In genomic region chr21:24023402-24023801, GRCh38 we compare ENCODE assay signal across 24 cellular contexts.
A peak's percentile ranks its signal among the peaks of the same experiment; 100 is the strongest.
DNase-seq lines count a peak whose midpoint lies in the region; ATAC-seq, FAIRE-seq and TF ChIP-seq lines count a peak whose summit lies in the region.
"Had no signal": no experiment of that assay in that cellular context is flagged by ENCODE, and none has a peak within 500 bp of the region (broad histone marks: within the 10 kb centered on the region; RNA-seq: fewer than 3 reads in every experiment).

No MANE protein-coding gene starts in this region.

- H3K79me2 ChIP-seq in SK-N-SH (ENCODE audit: insufficient read depth) = no peaks in the 10 kb centered on the region

- H3K4me2 ChIP-seq in SK-N-SH = peak overlapping the region; percentile 55
- H3K4me2 ChIP-seq: neural progenitor cell had no signal

- POLR2A ChIA-PET in SK-N-SH (lab: Yijun Ruan, JAX) = no interaction called here

- no peak for TF ChIP-seq EP300 in SK-N-SH (IDR thresholded peaks at IDR 0.05; ENCODE audit: borderline replicate concordance in 1 of 2, low read depth in 1 of 2, low read length in 1 of 2)

- WGBS in SK-N-SH (ENCODE audit: low lambda C conversion rate) = 3% methylated on average over 3 of the region's 3 CpGs
- WGBS in pancreas, 2 donors = 5 to 6% methylated on average over 3 of the region's 3 CpGs

- H3K4me3 ChIP-seq in SK-N-SH (ENCODE audit: low read depth in 2 of 2, low read length in 1 of 2) (peak overlapping the region in 1 of 2 experiments; percentile 24; a peak in 1 of 4 replicates), pancreas (no peak overlapping the region)
- H3K4me3 ChIP-seq: GM23248, neural progenitor cell, sigmoid colon, SK-N-MC had no signal

- TF ChIP-seq RAD21 in SK-N-SH (IDR thresholded peaks at IDR 0.05; ENCODE audit: low read length) = no peak

- H2AFZ ChIP-seq in SK-N-SH (ENCODE audit: low read depth) = no peak overlapping the region
- H2AFZ ChIP-seq: GM23248, neural progenitor cell had no signal

- H3K27ac ChIP-seq in SK-N-SH (ENCODE audit: low read depth in 2 of 2, low read length in 1 of 2) = peak overlapping the region; percentile 78 to 88
- H3K27ac ChIP-seq in pancreas = no peak overlapping the region
- H3K27ac ChIP-seq: GM23248, neural progenitor cell, sigmoid colon, SK-N-MC, VCaP had no signal

- no peaks in the 10 kb centered on the region for H3K9me2 ChIP-seq in SK-N-SH

- intact Hi-C loops in pancreas (cut with DNase I) = no loop called here

- no peak for TF ChIP-seq CTCF in SK-N-SH (IDR thresholded peaks at IDR 0.05)
- no peak for TF ChIP-seq CTCF in pancreas (IDR thresholded peaks at IDR 0.05)

- peak overlapping the region; percentile 20 for H3K9ac ChIP-seq in SK-N-SH
- H3K9ac ChIP-seq: GM23248, neural progenitor cell had no signal

- H3K9me3 ChIP-seq in SK-N-SH = no peaks in the 10 kb centered on the region
- H3K9me3 ChIP-seq in pancreas = no peaks in the 10 kb centered on the region

- H4K20me1 ChIP-seq in SK-N-SH (ENCODE audit: insufficient read depth) = no peaks in the 10 kb centered on the region

- no peaks in the 10 kb centered on the region for H3K36me3 ChIP-seq in SK-N-SH (replicated peaks in 1 of 2; ENCODE audit: control insufficient read depth in 1 of 2, insufficient read depth in 2 of 2, low read length in 1 of 2)
- no peaks in the 10 kb centered on the region for H3K36me3 ChIP-seq in pancreas
- H3K36me3 ChIP-seq: neural progenitor cell, sigmoid colon had no signal

- ATAC-seq in pancreas (no peak), HG03175 (IDR thresholded peaks at IDR 0.05; ENCODE audit: unreplicated experiment) (no peak)
- ATAC-seq: CD8-positive, alpha-beta T cell had no signal

- H3K4me1 ChIP-seq in SK-N-SH (ENCODE audit: control insufficient read depth in 1 of 2, insufficient read depth in 2 of 2, low read depth in 1 of 2, low read length in 1 of 2) (peaks cover 7 to 9% of the 10 kb centered on the region in 2 experiments; a peak in 2 of 4 replicates), pancreas (no peaks in the 10 kb centered on the region)
- H3K4me1 ChIP-seq: neural progenitor cell, sigmoid colon had no signal

- no peak for FAIRE-seq in pancreas (lab: Jason Lieb, UNC)
- FAIRE-seq: GM18507, RCC 7860 had no signal

- CTCF ChIA-PET in SK-N-SH (lab: Yijun Ruan, JAX) = interaction anchor here (0.5 to 1.1 kb wide), 2 partner anchors 10 to 819 kb away, joined by 3 read pairs; no protein-coding TSS in a partner anchor

- H3K27me3 ChIP-seq in SK-N-SH (ENCODE audit: insufficient read depth) (no peaks in the 10 kb centered on the region), pancreas (no peaks in the 10 kb centered on the region)
- H3K27me3 ChIP-seq: neural progenitor cell, sigmoid colon had no signal

- peaks cover 4% of the 10 kb centered on the region for H3F3A ChIP-seq in SK-N-SH (replicated peaks; ENCODE audit: insufficient read depth)

- peak; percentile 50 for DNase-seq in NCI-H1092 (lab: John Stamatoyannopoulos, UW)
- peak; percentile 66 for DNase-seq in NCI-H146 (lab: John Stamatoyannopoulos, UW)
- DNase-seq in SK-N-SH = peak; percentile 19
- peak; percentile 3 for DNase-seq in left kidney (ENCODE audit: low read depth, low spot score)
- DNase-seq in pancreas = no peak
- no peak for DNase-seq in stimulated activated CD4-positive, alpha-beta T cell treated with anti-CD3 and anti-CD28 coated beads, Interleukin-2, amount 100 ng/mL, for 24 hours
- DNase-seq: activated CD4-positive, alpha-beta T cell treated with anti-CD3 and anti-CD28 coated beads for 48 hours; activated naive CD4-positive, alpha-beta T cell treated with anti-CD3 and anti-CD28 coated beads, Interleukin-2, amount 10 ng/mL, durations not matched to agents 7 days and 5 days; caudate nucleus; CD8-positive, alpha-beta T cell; DMS53; GDM1; GM23248; head of caudate nucleus; HFFc6; NCI-H187; sigmoid colon; T-helper 2 cell had no signal

TF ChIP-seq in SK-N-SH, 30 proteins besides CTCF, POLR2A, EP300 and RAD21:
- TF ChIP-seq, protein P1, sequence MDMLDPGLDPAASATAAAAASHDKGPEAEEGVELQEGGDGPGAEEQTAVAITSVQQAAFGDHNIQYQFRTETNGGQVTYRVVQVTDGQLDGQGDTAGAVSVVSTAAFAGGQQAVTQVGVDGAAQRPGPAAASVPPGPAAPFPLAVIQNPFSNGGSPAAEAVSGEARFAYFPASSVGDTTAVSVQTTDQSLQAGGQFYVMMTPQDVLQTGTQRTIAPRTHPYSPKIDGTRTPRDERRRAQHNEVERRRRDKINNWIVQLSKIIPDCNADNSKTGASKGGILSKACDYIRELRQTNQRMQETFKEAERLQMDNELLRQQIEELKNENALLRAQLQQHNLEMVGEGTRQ (IDR thresholded peaks at IDR 0.05; ENCODE audit: borderline replicate concordance, low read depth, low read length) = no peak
- TF ChIP-seq TCF12 (IDR thresholded peaks at IDR 0.05) (no peak), JUND (IDR thresholded peaks at IDR 0.05) (no peak), EZH2phosphoT487 (IDR thresholded peaks at IDR 0.05; ENCODE audit: borderline replicate concordance, low read depth) (no peak), MEF2A (IDR thresholded peaks at IDR 0.05; ENCODE audit: borderline replicate concordance, low read depth) (no peak), FOXJ3 (CRISPR knock-in tag; IDR thresholded peaks at IDR 0.05) (no peak), FOSL2 (IDR thresholded peaks at IDR 0.05; ENCODE audit: borderline replicate concordance, low read depth) (no peak), YY1 (IDR thresholded peaks at IDR 0.05; ENCODE audit: low read depth) (no peak), RCOR1 (IDR thresholded peaks at IDR 0.05; ENCODE audit: low read length) (no peak), RFX5 (IDR thresholded peaks at IDR 0.05; ENCODE audit: low read length) (no peak)
- TF ChIP-seq, protein P2, sequence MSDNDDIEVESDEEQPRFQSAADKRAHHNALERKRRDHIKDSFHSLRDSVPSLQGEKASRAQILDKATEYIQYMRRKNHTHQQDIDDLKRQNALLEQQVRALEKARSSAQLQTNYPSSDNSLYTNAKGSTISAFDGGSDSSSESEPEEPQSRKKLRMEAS (IDR thresholded peaks at IDR 0.05; ENCODE audit: low read depth) = no peak
- TF ChIP-seq, protein P3, sequence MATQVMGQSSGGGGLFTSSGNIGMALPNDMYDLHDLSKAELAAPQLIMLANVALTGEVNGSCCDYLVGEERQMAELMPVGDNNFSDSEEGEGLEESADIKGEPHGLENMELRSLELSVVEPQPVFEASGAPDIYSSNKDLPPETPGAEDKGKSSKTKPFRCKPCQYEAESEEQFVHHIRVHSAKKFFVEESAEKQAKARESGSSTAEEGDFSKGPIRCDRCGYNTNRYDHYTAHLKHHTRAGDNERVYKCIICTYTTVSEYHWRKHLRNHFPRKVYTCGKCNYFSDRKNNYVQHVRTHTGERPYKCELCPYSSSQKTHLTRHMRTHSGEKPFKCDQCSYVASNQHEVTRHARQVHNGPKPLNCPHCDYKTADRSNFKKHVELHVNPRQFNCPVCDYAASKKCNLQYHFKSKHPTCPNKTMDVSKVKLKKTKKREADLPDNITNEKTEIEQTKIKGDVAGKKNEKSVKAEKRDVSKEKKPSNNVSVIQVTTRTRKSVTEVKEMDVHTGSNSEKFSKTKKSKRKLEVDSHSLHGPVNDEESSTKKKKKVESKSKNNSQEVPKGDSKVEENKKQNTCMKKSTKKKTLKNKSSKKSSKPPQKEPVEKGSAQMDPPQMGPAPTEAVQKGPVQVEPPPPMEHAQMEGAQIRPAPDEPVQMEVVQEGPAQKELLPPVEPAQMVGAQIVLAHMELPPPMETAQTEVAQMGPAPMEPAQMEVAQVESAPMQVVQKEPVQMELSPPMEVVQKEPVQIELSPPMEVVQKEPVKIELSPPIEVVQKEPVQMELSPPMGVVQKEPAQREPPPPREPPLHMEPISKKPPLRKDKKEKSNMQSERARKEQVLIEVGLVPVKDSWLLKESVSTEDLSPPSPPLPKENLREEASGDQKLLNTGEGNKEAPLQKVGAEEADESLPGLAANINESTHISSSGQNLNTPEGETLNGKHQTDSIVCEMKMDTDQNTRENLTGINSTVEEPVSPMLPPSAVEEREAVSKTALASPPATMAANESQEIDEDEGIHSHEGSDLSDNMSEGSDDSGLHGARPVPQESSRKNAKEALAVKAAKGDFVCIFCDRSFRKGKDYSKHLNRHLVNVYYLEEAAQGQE (IDR thresholded peaks at IDR 0.05; ENCODE audit: low read depth, low read length) = no peak

Comparison
In these comparisons a context has a peak if more than half of its experiments do, and no peak if none do; other contexts are left out.
1. DNase-seq: peak in NCI-H1092 (single experiment), NCI-H146 (single experiment), SK-N-SH (single experiment) and left kidney (single experiment); none in pancreas (0 of 6) and stimulated activated CD4-positive, alpha-beta T cell treated with anti-CD3 and anti-CD28 coated beads, Interleukin-2, amount 100 ng/mL, for 24 hours (0 of 2).
2. H3K27ac ChIP-seq: peak in SK-N-SH (2 of 2); none in pancreas (0 of 4).